In genomic region chr6:22249646-22250045, GRCh38 we compare ENCODE assay signal across 1 cellular context.
TF ChIP-seq lines count a peak whose summit lies in the region.

No MANE protein-coding gene starts in this region.

TF ChIP-seq in GM23338, 12 proteins besides CTCF, POLR2A, EP300 and RAD21 (continued from another document):
- TF ChIP-seq ZNF462 (CRISPR knock-in tag; IDR thresholded peaks at IDR 0.05) (no peak), EZH2 (IDR thresholded peaks at IDR 0.05; ENCODE audit: low read depth, unreplicated experiment) (no peak), ZNF331 (CRISPR knock-in tag; IDR thresholded peaks at IDR 0.05; ENCODE audit: low read depth) (no peak), REST (IDR thresholded peaks at IDR 0.05; ENCODE audit: unreplicated experiment) (no peak), ETS1 (IDR thresholded peaks at IDR 0.05) (no peak), STAT1 (IDR thresholded peaks at IDR 0.05; ENCODE audit: unreplicated experiment) (no peak), EZH2phosphoT487 (IDR thresholded peaks at IDR 0.05; ENCODE audit: unreplicated experiment) (no peak), CREB1 (CRISPR knock-in tag; IDR thresholded peaks at IDR 0.05; ENCODE audit: low read depth) (no peak), JUNB (IDR thresholded peaks at IDR 0.05; ENCODE audit: unreplicated experiment) (no peak)
